10 cellular contexts compared by ENCODE assay signal in the genomic region with DNA sequence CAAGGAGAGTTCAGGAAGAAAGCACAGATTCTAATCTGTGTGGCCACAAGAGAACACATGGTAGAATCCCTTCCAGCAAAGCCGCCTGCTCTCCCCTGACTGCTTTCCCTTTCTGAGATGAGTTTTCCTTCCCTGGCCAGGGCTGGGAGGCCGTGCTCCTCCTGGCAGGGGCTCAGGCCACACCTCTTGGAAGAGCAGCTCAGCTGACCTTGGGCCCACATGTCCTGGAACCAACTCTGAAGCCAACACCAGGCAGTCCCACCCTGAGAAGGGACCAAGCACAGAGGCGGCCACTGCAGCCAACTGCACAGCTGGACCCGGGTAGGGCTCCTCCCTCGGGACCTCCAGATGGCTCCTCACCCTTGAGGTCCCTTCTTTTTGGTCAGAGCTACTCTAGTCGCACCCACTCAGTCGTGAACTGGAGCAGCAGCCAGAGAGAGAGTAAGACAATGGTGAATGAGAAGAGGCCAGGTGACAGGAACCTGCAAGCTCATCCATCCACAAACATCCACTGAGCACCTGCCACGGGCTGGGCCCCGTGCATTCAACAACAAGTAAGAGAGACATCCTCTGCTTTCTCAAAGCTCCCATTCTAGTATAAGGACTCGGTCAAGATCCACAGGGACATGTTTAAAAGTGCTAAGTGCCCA. TPM values are rescaled to one million over a fixed set of nuclear protein-coding genes. Genes with fewer than 3 reads are reported as not detected.
A peak's percentile ranks its signal among the peaks of the same experiment; 100 is the strongest.
DNase-seq lines count a peak whose midpoint lies in the region; ATAC-seq and TF ChIP-seq lines count a peak whose summit lies in the region.
"Had no signal": no experiment of that assay in that cellular context is flagged by ENCODE, and none has a peak within 500 bp of the region (broad histone marks: within the 10 kb centered on the region; RNA-seq: fewer than 3 reads in every experiment).

No MANE protein-coding gene starts in this region.

- CTCF ChIA-PET in PC-9 (lab: Charles Lee), result no interaction called here

- no peaks in the 10 kb centered on the region for H4K20me1 ChIP-seq in PC-9 (ENCODE audit: insufficient read depth)

- TF ChIP-seq CTCF in LNCaP clone FGC (IDR thresholded peaks at IDR 0.05; ENCODE audit: control insufficient read depth, extremely low read depth, insufficient read depth) (no peak), spleen (IDR thresholded peaks at IDR 0.05 in 8 of 11, conservative IDR thresholded peaks at IDR 0.05 in 3 of 11) (no peak), PC-9 (conservative IDR thresholded peaks at IDR 0.05) (no peak)

- POLR2A ChIA-PET in PC-9 (lab: Charles Lee; ENCODE audit: unreplicated experiment), result interaction anchor here (0.6 kb wide), 1 partner anchor 14 kb away, joined by 3 read pairs; no protein-coding TSS in a partner anchor

- BruUV-seq in PC-9 (replicated peaks; lab: Mats Ljungman, UMichigan), result no TSS peak

- no peaks in the 10 kb centered on the region for H3K9me2 ChIP-seq in PC-9 (ENCODE audit: insufficient read depth)

- H3K36me3 ChIP-seq in adipocyte (ENCODE audit: control insufficient read depth, insufficient read depth, low read length, severe bottlenecking) (peaks cover 8% of the 10 kb centered on the region), spleen (peaks cover 0 to 60% (median 15%) of the 10 kb centered on the region in 6 donors), PC-9 (ENCODE audit: low read depth) (no peaks in the 10 kb centered on the region)

- H3K4me1 ChIP-seq in adipocyte (ENCODE audit: control insufficient read depth, insufficient read depth, low read length) (peaks cover 84% of the 10 kb centered on the region), spleen (peaks cover 97 to 100% (median 100%) of the 10 kb centered on the region in 6 donors), PC-9 (replicated peaks; ENCODE audit: insufficient read depth) (no peaks in the 10 kb centered on the region)
- H3K4me1 ChIP-seq: SJSA1 had no signal

- no peak for TF ChIP-seq POLR2A in spleen (IDR thresholded peaks at IDR 0.05)

- no peak for ATAC-seq in GM19463 (IDR thresholded peaks at IDR 0.05; ENCODE audit: unreplicated experiment)
- no peak for ATAC-seq in GM21529 (IDR thresholded peaks at IDR 0.05; ENCODE audit: unreplicated experiment)

- intact Hi-C loops in spleen (cut with DNase I; ENCODE audit: low total_unique reads) (no loop called here), PC-9 (cut with micrococcal nuclease; ENCODE audit: unreplicated experiment) (no loop called here)

- H3K4me3 ChIP-seq in LNCaP clone FGC (ENCODE audit: low read depth, low read length) (no peak overlapping the region), adipocyte (ENCODE audit: low read length) (peak overlapping the region; percentile 57), spleen (no peak overlapping the region), PC-9 (no peak overlapping the region)
- H3K4me3 ChIP-seq: SJSA1 had no signal

- no peak overlapping the region for H3K4me2 ChIP-seq in PC-9

- H3K9me3 ChIP-seq in adipocyte (ENCODE audit: control insufficient read depth, low read length), result no peaks in the 10 kb centered on the region
- H3K9me3 ChIP-seq in spleen, result no peaks in the 10 kb centered on the region
- no peaks in the 10 kb centered on the region for H3K9me3 ChIP-seq in PC-9 (ENCODE audit: insufficient read depth, low read depth)
- H3K9me3 ChIP-seq: SJSA1 had no signal

- no peak overlapping the region for H2AFZ ChIP-seq in PC-9

- no peaks in the 10 kb centered on the region for H3K79me2 ChIP-seq in PC-9 (ENCODE audit: low read depth)

- no peaks in the 10 kb centered on the region for H3K27me3 ChIP-seq in adipocyte (replicated peaks; ENCODE audit: control insufficient read depth, insufficient read depth, low read length)
- no peaks in the 10 kb centered on the region for H3K27me3 ChIP-seq in spleen (replicated peaks in 1 of 7)
- H3K27me3 ChIP-seq in PC-9 (ENCODE audit: insufficient read depth, low read depth), result no peaks in the 10 kb centered on the region
- H3K27me3 ChIP-seq: SJSA1 had no signal

- peak overlapping the region; percentile 85 for H3K9ac ChIP-seq in adipocyte (ENCODE audit: low read length)

- H3K27ac ChIP-seq in spleen (peak overlapping the region; percentile 71 to 95 (median 86)), PC-9 (no peak overlapping the region)
- H3K27ac ChIP-seq: SJSA1 had no signal

- WGBS in spleen, 5 donors, result 54 to 72% (median 67%) methylated on average over 10 of the region's 10 CpGs

- peak; percentile 6 for DNase-seq in LNCaP clone FGC (ENCODE audit: low read depth)
- no peak for DNase-seq in adipocyte (ENCODE audit: low read depth)
- DNase-seq in hypothalamus (lab: John Stamatoyannopoulos, UW), result peak in 36 of 51 donors; percentile 38 to 84 (median 68)
- peak; percentile 80 for DNase-seq in spleen
- DNase-seq in PC-9, result no peak
- no peak for DNase-seq in DMS79 (lab: John Stamatoyannopoulos, UW)
- DNase-seq: effector CD8-positive, alpha-beta T cell had no signal

- H3F3A ChIP-seq in PC-9 (ENCODE audit: insufficient read depth, low read depth), result no peaks in the 10 kb centered on the region

RNA-seq across cellular contexts. Expression of gene FAM53B, which starts 40.3 kb away (rescaled TPM):
- 10 to 100 TPM; 43.8 to 94.0 (median 68.9) TPM for total RNA-seq in spleen
- 10 to 100 TPM; 13.3 to 35.2 (median 20.0) TPM for polyA plus RNA-seq in spleen
- 9.0 and 9.8 TPM in 2 replicates for total RNA-seq in PC-9 (2021)

Comparison
In these comparisons a context has a peak if more than half of its experiments do, and no peak if none do; other contexts are left out.
1. DNase-seq: peak in LNCaP clone FGC (single experiment), hypothalamus (36 of 51) and spleen (single experiment); none in adipocyte (single experiment), PC-9 (0 of 2) and DMS79 (single experiment).